Comparison of ENCODE assay signal across 1 cellular context in genomic region chr9:136840140-136840876, GRCh38.
TF ChIP-seq lines count a peak whose summit lies in the region.

No MANE protein-coding gene starts in this region.

TF ChIP-seq in GM12878, 131 proteins besides CTCF, POLR2A, EP300 and RAD21:
- TF ChIP-seq NFYA (IDR thresholded peaks at IDR 0.05; ENCODE audit: borderline replicate concordance, low read depth, low read length) (no peak), CREB1 (IDR thresholded peaks at IDR 0.05; ENCODE audit: low read depth) (no peak), IRF5 (IDR thresholded peaks at IDR 0.05; ENCODE audit: borderline replicate concordance) (no peak), EZH2 (IDR thresholded peaks at IDR 0.05; ENCODE audit: borderline replicate concordance, control insufficient read depth, low read depth, low read length) (no peak), JUNB (IDR thresholded peaks at IDR 0.05) (no peak), E2F8 (IDR thresholded peaks at IDR 0.05; ENCODE audit: low read depth, partially characterized antibody) (no peak), USF1 (IDR thresholded peaks at IDR 0.05; ENCODE audit: borderline replicate concordance, extremely low read length, insufficient read depth, low read depth, low read length) (no peak), RELA (IDR thresholded peaks at IDR 0.05; ENCODE audit: borderline replicate concordance, partially characterized antibody) (no peak), EGR1 (IDR thresholded peaks at IDR 0.05; ENCODE audit: borderline replicate concordance in 1 of 2, low read depth in 2 of 2, low read length in 2 of 2) (no peak), IRF4 (IDR thresholded peaks at IDR 0.05; ENCODE audit: low read depth, low read length) (no peak), SIN3A (IDR thresholded peaks at IDR 0.05; ENCODE audit: low read depth, low read length) (no peak), NR2C2 (IDR thresholded peaks at IDR 0.05; ENCODE audit: borderline replicate concordance, control insufficient read depth, insufficient read length, low read depth) (no peak), YBX1 (IDR thresholded peaks at IDR 0.05) (no peak), SUZ12 (IDR thresholded peaks at IDR 0.05; ENCODE audit: unreplicated experiment) (no peak), RELB (IDR thresholded peaks at IDR 0.05; ENCODE audit: low read depth) (no peak), SMAD5 (IDR thresholded peaks at IDR 0.05; ENCODE audit: low read depth) (no peak), E2F4 (IDR thresholded peaks at IDR 0.05; ENCODE audit: low read depth, low read length) (no peak), ETV6 (conservative IDR thresholded peaks at IDR 0.05 in 1 of 2, IDR thresholded peaks at IDR 0.05 in 1 of 2; ENCODE audit: borderline replicate concordance in 1 of 2, low read depth in 1 of 2) (no peak), PAX8 (IDR thresholded peaks at IDR 0.05) (no peak), EED (IDR thresholded peaks at IDR 0.05; ENCODE audit: low read depth) (no peak)
